16 cellular contexts compared by ENCODE assay signal in genomic region chr15:70257573-70258220, GRCh38.
DNase-seq lines count a peak whose midpoint lies in the region; ATAC-seq and TF ChIP-seq lines count a peak whose summit lies in the region.
"Had no signal": no experiment of that assay in that cellular context is flagged by ENCODE, and none has a peak within 500 bp of the region (broad histone marks: within the 10 kb centered on the region; RNA-seq: fewer than 3 reads in every experiment).

No MANE protein-coding gene starts in this region.

- TF ChIP-seq CTCF in left ventricle myocardium inferior (IDR thresholded peaks at IDR 0.05; ENCODE audit: borderline replicate concordance) (no peak), tibial nerve (IDR thresholded peaks at IDR 0.05) (no peak), HFFc6 (IDR thresholded peaks at IDR 0.05) (no peak), testis (IDR thresholded peaks at IDR 0.05) (no peak)

- no peak overlapping the region for H3K27ac Mint-ChIP-seq in HFFc6

- H3K36me3 Mint-ChIP-seq in HFFc6 (ENCODE audit: low read depth): no peaks in the 10 kb centered on the region

- H3K4me3 Mint-ChIP-seq in HFFc6: no peak overlapping the region

- peak; percentile 57 to 61 for TF ChIP-seq EP300 in tibial nerve (IDR thresholded peaks at IDR 0.05)

- 86 to 88% methylated on average over 8 of the region's 8 CpGs for WGBS in tibial nerve, 2 donors
- WGBS in testis, 2 donors: 88 to 89% methylated on average over 7 to 8 of the region's 8 CpGs

- no peaks in the 10 kb centered on the region for H3K9me3 Mint-ChIP-seq in HFFc6

- DNase-seq in left ventricle myocardium superior (peak; percentile 46), left ventricle myocardium inferior (no peak), NOMO-1 treated with DMSO at 0.1 percent for 48 hours (lab: John Stamatoyannopoulos, UW; ENCODE audit: unreplicated experiment) (peak; percentile 20), tibial nerve (ENCODE audit: low spot score in 2 of 2) (no peak), HFFc6 (no peak), testis (no peak)
- no peak for DNase-seq in effector memory CD4-positive, alpha-beta T cell
- DNase-seq: activated CD8-positive, alpha-beta memory T cell treated with anti-CD3 and anti-CD28 coated beads, Interleukin-2, amount 50 U/mL, for 4 hours; glutamatergic neuron; NCI-H1694 treated with DMSO at 0.1 percent for 48 hours; NCI-H748 treated with DMSO at 0.1 percent for 48 hours; retina; stimulated activated CD4-positive, alpha-beta T cell treated with anti-CD3 and anti-CD28 coated beads, Interleukin-2, amount 100 ng/mL, for 24 hours had no signal

- no peaks in the 10 kb centered on the region for H3K4me1 Mint-ChIP-seq in HFFc6 (ENCODE audit: low read depth)

- H3K9me3 ChIP-seq in left ventricle myocardium inferior (replicated peaks) (no peaks in the 10 kb centered on the region), tibial nerve (no peaks in the 10 kb centered on the region), testis (no peaks in the 10 kb centered on the region)
- H3K9me3 ChIP-seq in effector memory CD4-positive, alpha-beta T cell (ENCODE audit: control insufficient read depth, low read length): no peaks in the 10 kb centered on the region
- H3K9me3 ChIP-seq: upper lobe of left lung had no signal

- H3K4me1 ChIP-seq in left ventricle myocardium inferior: peaks cover 14% of the 10 kb centered on the region
- H3K4me1 ChIP-seq in effector memory CD4-positive, alpha-beta T cell (ENCODE audit: control insufficient read depth, insufficient read depth, low read length, poor library complexity, severe bottlenecking): peaks cover 31% of the 10 kb centered on the region
- peaks cover 0 to 38% (median 17%) of the 10 kb centered on the region in 4 donors for H3K4me1 ChIP-seq in tibial nerve
- H3K4me1 ChIP-seq in testis: peaks cover 7% of the 10 kb centered on the region

- H3K27me3 ChIP-seq in left ventricle myocardium inferior (ENCODE audit: low read depth): peaks cover 49% of the 10 kb centered on the region
- no peaks in the 10 kb centered on the region for H3K27me3 ChIP-seq in effector memory CD4-positive, alpha-beta T cell (replicated peaks; ENCODE audit: control insufficient read depth, insufficient read depth, low read length, poor library complexity, severe bottlenecking)
- H3K27me3 ChIP-seq in tibial nerve: no peaks in the 10 kb centered on the region
- H3K27me3 ChIP-seq in testis: no peaks in the 10 kb centered on the region
- H3K27me3 ChIP-seq: upper lobe of left lung had no signal

- ATAC-seq in left ventricle myocardium superior: peak; percentile 32
- ATAC-seq in GM18870 (IDR thresholded peaks at IDR 0.05; ENCODE audit: unreplicated experiment): no peak

- no peak for TF ChIP-seq POLR2A in tibial nerve (IDR thresholded peaks at IDR 0.05)
- no peak for TF ChIP-seq POLR2A in testis (IDR thresholded peaks at IDR 0.05)

- H3K36me3 ChIP-seq in left ventricle myocardium inferior (no peaks in the 10 kb centered on the region), tibial nerve (no peaks in the 10 kb centered on the region), testis (ENCODE audit: low read depth, missing control alignments) (no peaks in the 10 kb centered on the region)
- H3K36me3 ChIP-seq in effector memory CD4-positive, alpha-beta T cell (ENCODE audit: control insufficient read depth, insufficient read depth, low read length): no peaks in the 10 kb centered on the region
- H3K36me3 ChIP-seq: upper lobe of left lung had no signal

- H3K27ac ChIP-seq in left ventricle myocardium inferior (replicated peaks) (no peak overlapping the region), tibial nerve (no peak overlapping the region), testis (no peak overlapping the region)
- peak overlapping the region; percentile 20 for H3K27ac ChIP-seq in effector memory CD4-positive, alpha-beta T cell (ENCODE audit: insufficient read depth, low read length, poor library complexity, severe bottlenecking)
- H3K27ac ChIP-seq: epithelial cell of prostate had no signal

- intact Hi-C loops in left ventricle myocardium superior (cut with micrococcal nuclease): no loop called here
- intact Hi-C loops in left ventricle myocardium inferior (cut with micrococcal nuclease): no loop called here
- intact Hi-C loops in testis (cut with DNase I; ENCODE audit: low total_unique reads): no loop called here

- peaks cover 55% of the 10 kb centered on the region for H3K27me3 Mint-ChIP-seq in HFFc6 (ENCODE audit: insufficient read depth)

- H3K4me3 ChIP-seq in left ventricle myocardium inferior (no peak overlapping the region), tibial nerve (no peak overlapping the region), testis (no peak overlapping the region)
- H3K4me3 ChIP-seq in effector memory CD4-positive, alpha-beta T cell (ENCODE audit: insufficient read depth, low read depth, low read length, poor library complexity, severe bottlenecking): no peak overlapping the region
- H3K4me3 ChIP-seq: upper lobe of left lung had no signal

Comparison
In these comparisons a context has a peak if more than half of its experiments do, and no peak if none do; other contexts are left out.
1. DNase-seq: peak in left ventricle myocardium superior (single experiment) and NOMO-1 treated with DMSO at 0.1 percent for 48 hours (single experiment); none in left ventricle myocardium inferior (single experiment), effector memory CD4-positive, alpha-beta T cell (0 of 3), tibial nerve (0 of 2), HFFc6 (single experiment) and testis (single experiment).